Comparison of ENCODE assay signal across 20 cellular contexts in genomic region chr1:113375878-113376277, GRCh38. TPM values are rescaled to one million over a fixed set of nuclear protein-coding genes. Genes with fewer than 3 reads are reported as not detected.
A peak's percentile ranks its signal among the peaks of the same experiment; 100 is the strongest.
DNase-seq lines count a peak whose midpoint lies in the region; ATAC-seq, FAIRE-seq and TF ChIP-seq lines count a peak whose summit lies in the region.
"Had no signal": no experiment of that assay in that cellular context is flagged by ENCODE, and none has a peak within 500 bp of the region (broad histone marks: within the 10 kb centered on the region; RNA-seq: fewer than 3 reads in every experiment).

No MANE protein-coding gene starts in this region.

- no peak for TF ChIP-seq POLR2A in H54 (IDR thresholded peaks at IDR 0.05; ENCODE audit: low read depth, low read length)
- no peak for TF ChIP-seq POLR2A in GM12892 (IDR thresholded peaks at IDR 0.05; ENCODE audit: low read depth, low read length)

- FAIRE-seq in H54 (lab: Jason Lieb, UNC) (peak; percentile 23), GM12892 (lab: Jason Lieb, UNC) (no peak)
- FAIRE-seq: endothelial cell of umbilical vein had no signal

- H3K36me3 Mint-ChIP-seq in WTC11 = no peaks in the 10 kb centered on the region
- H3K36me3 Mint-ChIP-seq in neural progenitor cell = no peaks in the 10 kb centered on the region
- H3K36me3 Mint-ChIP-seq: natural killer cell treated with Interleukin-12 subunit alpha and Interleukin-12 subunit beta and Interleukin-15 and Interleukin-18, amount 100 ng/mL, for 72 hours had no signal

- H4K20me1 ChIP-seq in neural progenitor cell (ENCODE audit: low read depth) = no peaks in the 10 kb centered on the region
- H4K20me1 ChIP-seq: BLaER1 treated with 17β-estradiol and CSF1 and Interleukin-3, amounts not matched to agents 10 nM and 100 nM had no signal

- no peak overlapping the region for H3K4me2 ChIP-seq in neural progenitor cell
- H3K4me2 ChIP-seq: BLaER1 treated with 17β-estradiol and CSF1 and Interleukin-3, amounts not matched to agents 10 nM and 100 nM had no signal

- no peaks in the 10 kb centered on the region for H3K27me3 ChIP-seq in neural progenitor cell
- H3K27me3 ChIP-seq: BLaER1 treated with 17β-estradiol and CSF1 and Interleukin-3, amounts not matched to agents 10 nM and 100 nM; foreskin keratinocyte had no signal

- no peak overlapping the region for H3K4me3 Mint-ChIP-seq in WTC11
- H3K4me3 Mint-ChIP-seq in neural progenitor cell = no peak overlapping the region
- H3K4me3 Mint-ChIP-seq: activated CD4-positive, alpha-beta memory T cell treated with anti-CD3 and anti-CD28 coated beads, Interleukin-2, amount 10 ng/mL, durations not matched to agents 7 days and 5 days; activated naive CD8-positive, alpha-beta T cell treated with anti-CD3 and anti-CD28 coated beads, Interleukin-2, amount 50 U/mL, for 24 hours; dendritic cell treated with granulocyte-macrophage colony-stimulating factor and Interleukin-4, amounts not matched to agents 40 ng/mL and 50 ng/mL, for 4 days; natural killer cell treated with Interleukin-12 subunit alpha and Interleukin-12 subunit beta and Interleukin-15 and Interleukin-18, amount 100 ng/mL, for 72 hours had no signal

- no peak overlapping the region for H3K9ac ChIP-seq in neural progenitor cell
- H3K9ac ChIP-seq: BLaER1 treated with 17β-estradiol and CSF1 and Interleukin-3, amounts not matched to agents 10 nM and 100 nM had no signal

- no peaks in the 10 kb centered on the region for H3K36me3 ChIP-seq in neural progenitor cell
- H3K36me3 ChIP-seq: BLaER1 treated with 17β-estradiol and CSF1 and Interleukin-3, amounts not matched to agents 10 nM and 100 nM had no signal

- H3K9me3 Mint-ChIP-seq in WTC11 = no peaks in the 10 kb centered on the region
- no peaks in the 10 kb centered on the region for H3K9me3 Mint-ChIP-seq in neural progenitor cell
- H3K9me3 Mint-ChIP-seq: activated CD4-positive, alpha-beta memory T cell treated with anti-CD3 and anti-CD28 coated beads, Interleukin-2, amount 10 ng/mL, durations not matched to agents 7 days and 5 days; activated naive CD8-positive, alpha-beta T cell treated with anti-CD3 and anti-CD28 coated beads, Interleukin-2, amount 50 U/mL, for 24 hours; dendritic cell treated with granulocyte-macrophage colony-stimulating factor and Interleukin-4, amounts not matched to agents 40 ng/mL and 50 ng/mL, for 4 days; natural killer cell treated with Interleukin-12 subunit alpha and Interleukin-12 subunit beta and Interleukin-15 and Interleukin-18, amount 100 ng/mL, for 72 hours had no signal

- no peaks in the 10 kb centered on the region for H3K27me3 Mint-ChIP-seq in WTC11 (ENCODE audit: low read depth)
- no peaks in the 10 kb centered on the region for H3K27me3 Mint-ChIP-seq in neural progenitor cell (ENCODE audit: insufficient read depth, low read depth)

- H3K27ac ChIP-seq in neural progenitor cell (no peak overlapping the region), caudate nucleus (ENCODE audit: low read depth, low read length) (no peak overlapping the region)
- H3K27ac ChIP-seq: BLaER1 treated with 17β-estradiol and CSF1 and Interleukin-3, amounts not matched to agents 10 nM and 100 nM; foreskin keratinocyte had no signal

- DNase-seq in H54 (ENCODE audit: insufficient read length, low spot score) = no peak
- DNase-seq in WTC11 (ENCODE audit: low spot score) = no peak
- peak; percentile 41 for DNase-seq in fibroblast of the aortic adventitia (ENCODE audit: low read depth)
- DNase-seq in neural progenitor cell (ENCODE audit: low spot score) = no peak
- DNase-seq in occipital lobe (lab: John Stamatoyannopoulos, UW) = no peak
- no peak for DNase-seq in GM12892 (ENCODE audit: insufficient read length)
- no peak for DNase-seq in caudate nucleus (lab: John Stamatoyannopoulos, UW)
- DNase-seq in RKO (ENCODE audit: low spot score) = no peak
- DNase-seq: activated CD4-positive, alpha-beta memory T cell treated with anti-CD3 and anti-CD28 coated beads, Interleukin-2, amount 10 ng/mL, durations not matched to agents 7 days and 5 days; activated effector memory CD4-positive, alpha-beta T cell treated with anti-CD3 and anti-CD28 coated beads, Interleukin-2, amount 50 U/mL, for 16 hours; activated naive CD8-positive, alpha-beta T cell treated with anti-CD3 and anti-CD28 coated beads, Interleukin-2, amount 50 U/mL, for 24 hours; Calu3; foreskin keratinocyte; hippocampal formation; Karpas-422; NCI-H187 treated with DMSO at 0.1 percent for 48 hours had no signal

- H3K4me1 Mint-ChIP-seq in WTC11 (no peaks in the 10 kb centered on the region), neural progenitor cell (peaks cover 10% of the 10 kb centered on the region)
- H3K4me1 Mint-ChIP-seq: activated CD4-positive, alpha-beta memory T cell treated with anti-CD3 and anti-CD28 coated beads, Interleukin-2, amount 10 ng/mL, durations not matched to agents 7 days and 5 days; activated naive CD8-positive, alpha-beta T cell treated with anti-CD3 and anti-CD28 coated beads, Interleukin-2, amount 50 U/mL, for 24 hours had no signal

- peak overlapping the region; percentile 59 for H2AFZ ChIP-seq in neural progenitor cell (replicated peaks)

- H3K27ac Mint-ChIP-seq in WTC11 (no peak overlapping the region), neural progenitor cell (no peak overlapping the region)
- H3K27ac Mint-ChIP-seq: activated CD4-positive, alpha-beta memory T cell treated with anti-CD3 and anti-CD28 coated beads, Interleukin-2, amount 10 ng/mL, durations not matched to agents 7 days and 5 days; activated naive CD8-positive, alpha-beta T cell treated with anti-CD3 and anti-CD28 coated beads, Interleukin-2, amount 50 U/mL, for 24 hours; dendritic cell treated with granulocyte-macrophage colony-stimulating factor and Interleukin-4, amounts not matched to agents 40 ng/mL and 50 ng/mL, for 4 days; natural killer cell treated with Interleukin-12 subunit alpha and Interleukin-12 subunit beta and Interleukin-15 and Interleukin-18, amount 100 ng/mL, for 72 hours had no signal

- no peaks in the 10 kb centered on the region for H3F3A ChIP-seq in neural progenitor cell (ENCODE audit: low read depth)

- POLR2A ChIA-PET in WTC11 (lab: Charles Lee) = no interaction called here

- H3K4me3 ChIP-seq in fibroblast of the aortic adventitia (ENCODE audit: low read depth, low read length) (peak overlapping the region; percentile 39), neural progenitor cell (no peak overlapping the region)
- H3K4me3 ChIP-seq: BLaER1 treated with 17β-estradiol and CSF1 and Interleukin-3, amounts not matched to agents 10 nM and 100 nM had no signal

- no peaks in the 10 kb centered on the region for H3K79me2 ChIP-seq in neural progenitor cell (ENCODE audit: low read depth)

- no peak for TF ChIP-seq CTCF in WTC11 (IDR thresholded peaks at IDR 0.05)
- peak; percentile 20 for TF ChIP-seq CTCF in fibroblast of the aortic adventitia (IDR thresholded peaks at IDR 0.05; ENCODE audit: insufficient read depth, low read length)
- TF ChIP-seq CTCF in neural progenitor cell (IDR thresholded peaks at IDR 0.05) = no peak

- no peaks in the 10 kb centered on the region for H3K9me3 ChIP-seq in neural progenitor cell (ENCODE audit: low read depth)
- H3K9me3 ChIP-seq: BLaER1 treated with 17β-estradiol and CSF1 and Interleukin-3, amounts not matched to agents 10 nM and 100 nM had no signal

- ATAC-seq in WTC11 = peak; percentile 51
- ATAC-seq: activated naive CD8-positive, alpha-beta T cell treated with anti-CD3 and anti-CD28 coated beads, Interleukin-2, amount 50 U/mL, for 24 hours; foreskin keratinocyte; natural killer cell treated with Interleukin-12 subunit alpha and Interleukin-12 subunit beta and Interleukin-15 and Interleukin-18, amount 100 ng/mL, for 72 hours had no signal

- CTCF ChIA-PET in WTC11 (lab: Charles Lee) = no interaction called here

- H3K4me1 ChIP-seq in neural progenitor cell = no peaks in the 10 kb centered on the region
- H3K4me1 ChIP-seq: BLaER1 treated with 17β-estradiol and CSF1 and Interleukin-3, amounts not matched to agents 10 nM and 100 nM; foreskin keratinocyte had no signal

TF ChIP-seq in WTC11, 78 proteins besides CTCF, POLR2A, EP300 and RAD21 (continues in another document):
- TF ChIP-seq, protein P1, sequence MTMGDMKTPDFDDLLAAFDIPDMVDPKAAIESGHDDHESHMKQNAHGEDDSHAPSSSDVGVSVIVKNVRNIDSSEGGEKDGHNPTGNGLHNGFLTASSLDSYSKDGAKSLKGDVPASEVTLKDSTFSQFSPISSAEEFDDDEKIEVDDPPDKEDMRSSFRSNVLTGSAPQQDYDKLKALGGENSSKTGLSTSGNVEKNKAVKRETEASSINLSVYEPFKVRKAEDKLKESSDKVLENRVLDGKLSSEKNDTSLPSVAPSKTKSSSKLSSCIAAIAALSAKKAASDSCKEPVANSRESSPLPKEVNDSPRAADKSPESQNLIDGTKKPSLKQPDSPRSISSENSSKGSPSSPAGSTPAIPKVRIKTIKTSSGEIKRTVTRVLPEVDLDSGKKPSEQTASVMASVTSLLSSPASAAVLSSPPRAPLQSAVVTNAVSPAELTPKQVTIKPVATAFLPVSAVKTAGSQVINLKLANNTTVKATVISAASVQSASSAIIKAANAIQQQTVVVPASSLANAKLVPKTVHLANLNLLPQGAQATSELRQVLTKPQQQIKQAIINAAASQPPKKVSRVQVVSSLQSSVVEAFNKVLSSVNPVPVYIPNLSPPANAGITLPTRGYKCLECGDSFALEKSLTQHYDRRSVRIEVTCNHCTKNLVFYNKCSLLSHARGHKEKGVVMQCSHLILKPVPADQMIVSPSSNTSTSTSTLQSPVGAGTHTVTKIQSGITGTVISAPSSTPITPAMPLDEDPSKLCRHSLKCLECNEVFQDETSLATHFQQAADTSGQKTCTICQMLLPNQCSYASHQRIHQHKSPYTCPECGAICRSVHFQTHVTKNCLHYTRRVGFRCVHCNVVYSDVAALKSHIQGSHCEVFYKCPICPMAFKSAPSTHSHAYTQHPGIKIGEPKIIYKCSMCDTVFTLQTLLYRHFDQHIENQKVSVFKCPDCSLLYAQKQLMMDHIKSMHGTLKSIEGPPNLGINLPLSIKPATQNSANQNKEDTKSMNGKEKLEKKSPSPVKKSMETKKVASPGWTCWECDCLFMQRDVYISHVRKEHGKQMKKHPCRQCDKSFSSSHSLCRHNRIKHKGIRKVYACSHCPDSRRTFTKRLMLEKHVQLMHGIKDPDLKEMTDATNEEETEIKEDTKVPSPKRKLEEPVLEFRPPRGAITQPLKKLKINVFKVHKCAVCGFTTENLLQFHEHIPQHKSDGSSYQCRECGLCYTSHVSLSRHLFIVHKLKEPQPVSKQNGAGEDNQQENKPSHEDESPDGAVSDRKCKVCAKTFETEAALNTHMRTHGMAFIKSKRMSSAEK (CRISPR knock-in tag; IDR thresholded peaks at IDR 0.05; ENCODE audit: borderline replicate concordance) = no peak
- no peak for TF ChIP-seq OVOL2 (CRISPR knock-in tag; IDR thresholded peaks at IDR 0.05; ENCODE audit: borderline replicate concordance)
- no peak for TF ChIP-seq GABPB1 (CRISPR knock-in tag; IDR thresholded peaks at IDR 0.05)
- TF ChIP-seq MYBL2 (CRISPR knock-in tag; IDR thresholded peaks at IDR 0.05) = no peak
- no peak for TF ChIP-seq ZNF416 (CRISPR knock-in tag; IDR thresholded peaks at IDR 0.05)
- no peak for TF ChIP-seq GTF2I (CRISPR knock-in tag; conservative IDR thresholded peaks at IDR 0.05)

RNA-seq across cellular contexts. Expression of gene MAGI3, which starts 14.4 kb away (rescaled TPM):
- 8.2 to 9.7 TPM (median 8.8 TPM) in 3 replicates for total RNA-seq in WTC11 (2021)
- 8.3 and 16.1 TPM in 2 replicates for total RNA-seq in fibroblast of the aortic adventitia (ENCODE audit: low replicate concordance)
- total RNA-seq in neural progenitor cell (ENCODE audit: low replicate concordance) = 20.9 and 26.9 TPM in 2 replicates
- total RNA-seq in occipital lobe = 33.1 TPM
- polyA plus RNA-seq in GM12892 (2012; ENCODE audit: missing spikeins) = 2.4 TPM
